ENCODE assay signal across 1 cellular context in genomic region chr7:54728411-54728810, GRCh38.
TF ChIP-seq lines count a peak whose summit lies in the region.

No MANE protein-coding gene starts in this region.

TF ChIP-seq in GM23338, 12 proteins besides CTCF, POLR2A, EP300 and RAD21 (continued from another document):
- TF ChIP-seq, protein P1, sequence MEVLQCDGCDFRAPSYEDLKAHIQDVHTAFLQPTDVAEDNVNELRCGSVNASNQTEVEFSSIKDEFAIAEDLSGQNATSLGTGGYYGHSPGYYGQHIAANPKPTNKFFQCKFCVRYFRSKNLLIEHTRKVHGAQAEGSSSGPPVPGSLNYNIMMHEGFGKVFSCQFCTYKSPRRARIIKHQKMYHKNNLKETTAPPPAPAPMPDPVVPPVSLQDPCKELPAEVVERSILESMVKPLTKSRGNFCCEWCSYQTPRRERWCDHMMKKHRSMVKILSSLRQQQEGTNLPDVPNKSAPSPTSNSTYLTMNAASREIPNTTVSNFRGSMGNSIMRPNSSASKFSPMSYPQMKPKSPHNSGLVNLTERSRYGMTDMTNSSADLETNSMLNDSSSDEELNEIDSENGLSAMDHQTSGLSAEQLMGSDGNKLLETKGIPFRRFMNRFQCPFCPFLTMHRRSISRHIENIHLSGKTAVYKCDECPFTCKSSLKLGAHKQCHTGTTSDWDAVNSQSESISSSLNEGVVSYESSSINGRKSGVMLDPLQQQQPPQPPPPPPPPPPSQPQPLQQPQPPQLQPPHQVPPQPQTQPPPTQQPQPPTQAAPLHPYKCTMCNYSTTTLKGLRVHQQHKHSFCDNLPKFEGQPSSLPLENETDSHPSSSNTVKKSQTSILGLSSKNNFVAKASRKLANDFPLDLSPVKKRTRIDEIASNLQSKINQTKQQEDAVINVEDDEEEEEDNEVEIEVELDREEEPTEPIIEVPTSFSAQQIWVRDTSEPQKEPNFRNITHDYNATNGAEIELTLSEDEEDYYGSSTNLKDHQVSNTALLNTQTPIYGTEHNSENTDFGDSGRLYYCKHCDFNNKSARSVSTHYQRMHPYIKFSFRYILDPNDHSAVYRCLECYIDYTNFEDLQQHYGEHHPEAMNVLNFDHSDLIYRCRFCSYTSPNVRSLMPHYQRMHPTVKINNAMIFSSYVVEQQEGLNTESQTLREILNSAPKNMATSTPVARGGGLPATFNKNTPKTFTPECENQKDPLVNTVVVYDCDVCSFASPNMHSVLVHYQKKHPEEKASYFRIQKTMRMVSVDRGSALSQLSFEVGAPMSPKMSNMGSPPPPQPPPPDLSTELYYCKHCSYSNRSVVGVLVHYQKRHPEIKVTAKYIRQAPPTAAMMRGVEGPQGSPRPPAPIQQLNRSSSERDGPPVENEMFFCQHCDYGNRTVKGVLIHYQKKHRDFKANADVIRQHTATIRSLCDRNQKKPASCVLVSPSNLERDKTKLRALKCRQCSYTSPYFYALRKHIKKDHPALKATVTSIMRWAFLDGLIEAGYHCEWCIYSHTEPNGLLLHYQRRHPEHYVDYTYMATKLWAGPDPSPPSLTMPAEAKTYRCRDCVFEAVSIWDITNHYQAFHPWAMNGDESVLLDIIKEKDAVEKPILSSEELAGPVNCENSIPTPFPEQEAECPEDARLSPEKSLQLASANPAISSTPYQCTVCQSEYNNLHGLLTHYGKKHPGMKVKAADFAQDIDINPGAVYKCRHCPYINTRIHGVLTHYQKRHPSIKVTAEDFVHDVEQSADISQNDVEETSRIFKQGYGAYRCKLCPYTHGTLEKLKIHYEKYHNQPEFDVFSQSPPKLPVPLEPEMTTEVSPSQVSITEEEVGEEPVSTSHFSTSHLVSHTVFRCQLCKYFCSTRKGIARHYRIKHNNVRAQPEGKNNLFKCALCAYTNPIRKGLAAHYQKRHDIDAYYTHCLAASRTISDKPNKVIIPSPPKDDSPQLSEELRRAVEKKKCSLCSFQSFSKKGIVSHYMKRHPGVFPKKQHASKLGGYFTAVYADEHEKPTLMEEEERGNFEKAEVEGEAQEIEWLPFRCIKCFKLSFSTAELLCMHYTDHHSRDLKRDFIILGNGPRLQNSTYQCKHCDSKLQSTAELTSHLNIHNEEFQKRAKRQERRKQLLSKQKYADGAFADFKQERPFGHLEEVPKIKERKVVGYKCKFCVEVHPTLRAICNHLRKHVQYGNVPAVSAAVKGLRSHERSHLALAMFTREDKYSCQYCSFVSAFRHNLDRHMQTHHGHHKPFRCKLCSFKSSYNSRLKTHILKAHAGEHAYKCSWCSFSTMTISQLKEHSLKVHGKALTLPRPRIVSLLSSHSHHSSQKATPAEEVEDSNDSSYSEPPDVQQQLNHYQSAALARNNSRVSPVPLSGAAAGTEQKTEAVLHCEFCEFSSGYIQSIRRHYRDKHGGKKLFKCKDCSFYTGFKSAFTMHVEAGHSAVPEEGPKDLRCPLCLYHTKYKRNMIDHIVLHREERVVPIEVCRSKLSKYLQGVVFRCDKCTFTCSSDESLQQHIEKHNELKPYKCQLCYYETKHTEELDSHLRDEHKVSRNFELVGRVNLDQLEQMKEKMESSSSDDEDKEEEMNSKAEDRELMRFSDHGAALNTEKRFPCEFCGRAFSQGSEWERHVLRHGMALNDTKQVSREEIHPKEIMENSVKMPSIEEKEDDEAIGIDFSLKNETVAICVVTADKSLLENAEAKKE (CRISPR knock-in tag; IDR thresholded peaks at IDR 0.05): peak; percentile 58; the same call in 1 of the 2 replicates
